Comparison of ENCODE assay signal across 9 cellular contexts in the genomic region with DNA sequence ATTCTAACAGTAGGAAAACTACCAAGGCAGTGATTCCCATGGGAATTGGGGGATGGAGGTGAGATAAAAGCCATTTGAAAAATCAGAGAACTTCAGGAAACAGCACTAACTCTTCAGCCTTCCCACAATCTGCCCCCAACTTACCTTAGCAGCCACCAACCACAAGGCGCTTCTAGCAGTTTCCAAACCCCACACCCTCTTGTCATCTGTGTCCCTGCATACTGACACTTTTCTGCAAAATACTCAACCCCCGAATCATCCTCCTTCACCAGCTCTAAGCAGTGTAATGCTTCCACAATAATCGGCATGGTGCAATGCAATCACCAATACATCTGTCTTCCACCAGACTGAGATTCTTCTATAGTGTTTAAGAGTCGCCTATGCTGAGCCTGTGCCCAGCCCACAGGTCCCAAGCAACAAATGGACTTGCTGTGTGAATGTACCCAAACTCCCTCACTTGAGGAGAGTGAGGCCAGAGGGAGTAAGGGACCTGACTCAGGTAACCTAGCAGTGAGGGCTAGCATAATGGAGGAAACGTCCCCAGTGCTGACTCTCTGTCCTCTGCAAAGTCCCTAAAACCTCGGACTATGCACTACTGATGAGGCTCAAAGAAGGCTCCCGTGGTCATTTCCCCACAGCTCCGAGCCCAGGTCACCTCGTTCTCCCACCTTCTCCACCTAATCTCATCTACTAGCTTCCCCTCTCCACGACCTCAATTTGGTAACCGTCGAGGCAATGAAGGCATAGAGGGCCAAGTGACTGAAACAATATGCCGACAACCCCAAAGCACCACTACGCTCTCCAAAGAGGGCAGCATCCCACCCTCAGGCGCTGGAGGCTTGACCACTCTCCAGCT. TPM values are rescaled to one million over a fixed set of nuclear protein-coding genes. Genes with fewer than 3 reads are reported as not detected.
DNase-seq lines count a peak whose midpoint lies in the region; ATAC-seq and TF ChIP-seq lines count a peak whose summit lies in the region.
"Had no signal": no experiment of that assay in that cellular context is flagged by ENCODE, and none has a peak within 500 bp of the region (broad histone marks: within the 10 kb centered on the region; RNA-seq: fewer than 3 reads in every experiment).

No MANE protein-coding gene starts in this region.

- peak overlapping the region; percentile 91 for H3K27ac Mint-ChIP-seq in CD8-positive, alpha-beta T cell

- peak overlapping the region; percentile 79 for H3K27ac ChIP-seq in CD8-positive, alpha-beta T cell (ENCODE audit: low read depth, low read length)
- H3K27ac ChIP-seq in angular gyrus (ENCODE audit: low read depth, low read length) (peak overlapping the region; percentile 89), tibial nerve (peak overlapping the region; percentile 78 to 98 (median 96))

- no peak for DNase-seq in CD8-positive, alpha-beta T cell
- DNase-seq in left lobe of liver (ENCODE audit: low spot score) (no peak), tibial nerve (ENCODE audit: low spot score in 2 of 2) (no peak), mesenteric fat pad (ENCODE audit: low spot score) (no peak), GOT3 (lab: John Stamatoyannopoulos, UW) (no peak)

- intact Hi-C loops in CD8-positive, alpha-beta T cell (cut with DNase I, micrococcal nuclease): loop anchor here (1.0 to 10.0 kb wide), 9 partner anchors 22 to 198 kb away; partner anchors contain the start of genes CMTM4 (in 2 of the 2), NAE1 (in 2 of the 2), CKLF (in 1 of the 2) and TK2 (in 1 of the 2)

- H3K4me1 ChIP-seq in CD8-positive, alpha-beta T cell (ENCODE audit: insufficient read depth, low read length): peaks cover 32% of the 10 kb centered on the region
- peaks cover 0 to 60% (median 23%) of the 10 kb centered on the region in 4 donors for H3K4me1 ChIP-seq in tibial nerve

- peaks cover 11% of the 10 kb centered on the region for H3K27me3 Mint-ChIP-seq in CD8-positive, alpha-beta T cell (ENCODE audit: low read depth)

- no peaks in the 10 kb centered on the region for H3K9me3 ChIP-seq in CD8-positive, alpha-beta T cell (ENCODE audit: low read length)
- H3K9me3 ChIP-seq in tibial nerve: no peaks in the 10 kb centered on the region

- H3K4me3 Mint-ChIP-seq in CD8-positive, alpha-beta T cell: peak overlapping the region; percentile 87

- H3K36me3 ChIP-seq in CD8-positive, alpha-beta T cell (ENCODE audit: insufficient read depth, low read length): peaks cover 9% of the 10 kb centered on the region
- H3K36me3 ChIP-seq in tibial nerve: peaks cover 0 to 36% (median 6%) of the 10 kb centered on the region in 3 donors

- peaks cover 37% of the 10 kb centered on the region for H3K36me3 Mint-ChIP-seq in CD8-positive, alpha-beta T cell

- peak overlapping the region; percentile 90 for H3K4me3 ChIP-seq in CD8-positive, alpha-beta T cell (ENCODE audit: low read depth, low read length)
- H3K4me3 ChIP-seq in tibial nerve: peak overlapping the region; percentile 83 to 100 (median 96)

- TF ChIP-seq POLR2A in tibial nerve (IDR thresholded peaks at IDR 0.05): no peak

- TF ChIP-seq EP300 in tibial nerve (IDR thresholded peaks at IDR 0.05): no peak

- 11 to 12% methylated on average over 15 of the region's 15 CpGs for WGBS in tibial nerve, 2 donors

- CTCF ChIA-PET in CD8-positive, alpha-beta T cell (lab: Charles Lee): interaction anchor here (1.2 to 4.7 kb wide), 9 partner anchors 9 to 188 kb away, joined by 3 to 30 read pairs (median 6); partner anchors contain the start of gene NAE1

- POLR2A ChIA-PET in CD8-positive, alpha-beta T cell (lab: Charles Lee): interaction anchor here (0.9 to 1.7 kb wide), 5 partner anchors 10 to 79 kb away, joined by 3 to 9 read pairs (median 3); partner anchors contain the start of gene NAE1

- ATAC-seq in CD8-positive, alpha-beta T cell: no peak
- ATAC-seq in HG02973 (IDR thresholded peaks at IDR 0.05; ENCODE audit: unreplicated experiment) (peak; percentile 3), left lobe of liver (peak; percentile 1), HG03565 (IDR thresholded peaks at IDR 0.05; ENCODE audit: unreplicated experiment) (no peak)

- H3K4me1 Mint-ChIP-seq in CD8-positive, alpha-beta T cell (ENCODE audit: low read depth): peaks cover 47% of the 10 kb centered on the region

- TF ChIP-seq CTCF in CD8-positive, alpha-beta T cell (IDR thresholded peaks at IDR 0.05): no peak
- TF ChIP-seq CTCF in tibial nerve (IDR thresholded peaks at IDR 0.05): no peak

- H3K9me3 Mint-ChIP-seq in CD8-positive, alpha-beta T cell: no peaks in the 10 kb centered on the region

- no peaks in the 10 kb centered on the region for H3K27me3 ChIP-seq in CD8-positive, alpha-beta T cell (ENCODE audit: insufficient read depth, low read length)
- H3K27me3 ChIP-seq in tibial nerve: no peaks in the 10 kb centered on the region

RNA-seq across cellular contexts. Expression of gene DYNC1LI2, which starts 0.9 kb away (rescaled TPM):
- 100 to 1,000 TPM; 102 to 114 TPM for total RNA-seq in CD8-positive, alpha-beta T cell
- total RNA-seq in left lobe of liver (44.0 TPM), tibial nerve (100 to 1,000 TPM; 248 to 363 (median 266) TPM), mesenteric fat pad (162 TPM)

RNA-seq across cellular contexts. Expression of gene TERB1, which starts 50.9 kb away (rescaled TPM):
- not detected for total RNA-seq in CD8-positive, alpha-beta T cell
- total RNA-seq in left lobe of liver (not detected), tibial nerve (not detected), mesenteric fat pad (not detected)
- total RNA-seq: HT1080 had no signal

RNA-seq across cellular contexts. Expression of gene CMTM4, which starts 54.0 kb away (rescaled TPM):
- under 1 TPM; 0.84 to 0.89 TPM for total RNA-seq in CD8-positive, alpha-beta T cell
- total RNA-seq in left lobe of liver (8.0 TPM), tibial nerve (10 to 100 TPM; 14.2 to 22.7 (median 19.6) TPM), mesenteric fat pad (17.9 TPM)

Comparison
In these comparisons a context has a peak if more than half of its experiments do, and no peak if none do; other contexts are left out.
1. ATAC-seq: peak in HG02973 (single experiment) and left lobe of liver (single experiment); none in CD8-positive, alpha-beta T cell (single experiment) and HG03565 (single experiment).
2. Peak in every context shown above with its lines, with median percentiles within 50 percentile points of each other: H3K27ac ChIP-seq.